Comparison of ENCODE assay signal across 8 cellular contexts in the genomic region with DNA sequence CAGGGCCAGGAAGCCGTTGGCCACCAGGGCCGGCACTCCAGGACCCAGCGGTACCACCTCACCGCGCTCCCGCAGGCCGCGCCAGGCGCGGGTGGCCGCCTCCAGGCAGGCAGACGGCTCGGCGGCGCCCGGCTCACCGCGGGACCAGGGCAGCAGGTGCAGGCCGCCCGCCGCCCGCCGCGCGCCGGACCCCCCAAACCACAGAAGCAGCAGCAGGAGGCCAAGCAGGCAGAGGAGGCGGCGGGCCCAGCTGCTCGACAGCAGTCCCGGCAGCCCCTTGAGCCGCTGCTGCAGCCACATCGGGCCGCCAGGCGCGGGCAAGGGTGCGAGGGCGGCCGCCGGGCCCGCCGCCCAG. TPM values are rescaled to one million over a fixed set of nuclear protein-coding genes. Genes with fewer than 3 reads are reported as not detected.
DNase-seq lines count a peak whose midpoint lies in the region; ATAC-seq, FAIRE-seq and TF ChIP-seq lines count a peak whose summit lies in the region.

No MANE protein-coding gene starts in this region.

- ATAC-seq in activated naive CD8-positive, alpha-beta T cell treated with anti-CD3 and anti-CD28 coated beads, Interleukin-2, amount 10 ng/mL, durations not matched to agents 7 days and 5 days (ENCODE audit: low read depth), result peak; percentile 29
- peak; percentile 34 to 47 (median 47) for ATAC-seq in natural killer cell

- H3K9ac ChIP-seq in colonic mucosa (ENCODE audit: low read depth in 2 of 2, low read length in 2 of 2), result peak overlapping the region in 1 of 2 donors; percentile 79

- no peaks in the 10 kb centered on the region for H3K27me3 Mint-ChIP-seq in activated naive CD8-positive, alpha-beta T cell treated with anti-CD3 and anti-CD28 coated beads, Interleukin-2, amount 10 ng/mL, durations not matched to agents 7 days and 5 days
- H3K27me3 Mint-ChIP-seq in activated naive CD8-positive, alpha-beta T cell treated with anti-CD3 and anti-CD28 coated beads for 36 hours, result no peaks in the 10 kb centered on the region
- H3K27me3 Mint-ChIP-seq in natural killer cell (ENCODE audit: low read depth in 2 of 2), result no peaks in the 10 kb centered on the region

- H3K27ac Mint-ChIP-seq in activated naive CD8-positive, alpha-beta T cell treated with anti-CD3 and anti-CD28 coated beads, Interleukin-2, amount 10 ng/mL, durations not matched to agents 7 days and 5 days, result no peak overlapping the region
- no peak overlapping the region for H3K27ac Mint-ChIP-seq in activated naive CD8-positive, alpha-beta T cell treated with anti-CD3 and anti-CD28 coated beads for 36 hours
- peak overlapping the region; percentile 63 to 65 for H3K27ac Mint-ChIP-seq in natural killer cell

- no peak for DNase-seq in activated naive CD8-positive, alpha-beta T cell treated with anti-CD3 and anti-CD28 coated beads, Interleukin-2, amount 10 ng/mL, durations not matched to agents 7 days and 5 days
- no peak for DNase-seq in activated naive CD8-positive, alpha-beta T cell treated with anti-CD3 and anti-CD28 coated beads for 36 hours
- peak; percentile 27 for DNase-seq in HK-2 (ENCODE audit: unreplicated experiment)
- DNase-seq in colonic mucosa, result no peak
- DNase-seq in natural killer cell, result no peak
- no peak for DNase-seq in NCI-H1436 treated with DMSO at 0.1 percent for 48 hours (lab: John Stamatoyannopoulos, UW)
- no peak for DNase-seq in iPS-NIHi7 (ENCODE audit: extremely low spot score)
- DNase-seq in GM19239 (ENCODE audit: insufficient read length, low spot score), result no peak

- no peaks in the 10 kb centered on the region for H3K27me3 ChIP-seq in colonic mucosa

- no peaks in the 10 kb centered on the region for H3K9me3 ChIP-seq in colonic mucosa

- H3K4me3 Mint-ChIP-seq in activated naive CD8-positive, alpha-beta T cell treated with anti-CD3 and anti-CD28 coated beads, Interleukin-2, amount 10 ng/mL, durations not matched to agents 7 days and 5 days, result no peak overlapping the region
- H3K4me3 Mint-ChIP-seq in activated naive CD8-positive, alpha-beta T cell treated with anti-CD3 and anti-CD28 coated beads for 36 hours, result no peak overlapping the region
- no peak overlapping the region for H3K4me3 Mint-ChIP-seq in natural killer cell

- no peak overlapping the region for H3K27ac ChIP-seq in colonic mucosa

- peaks cover 26% of the 10 kb centered on the region for H3K4me1 Mint-ChIP-seq in activated naive CD8-positive, alpha-beta T cell treated with anti-CD3 and anti-CD28 coated beads, Interleukin-2, amount 10 ng/mL, durations not matched to agents 7 days and 5 days
- peaks cover 27% of the 10 kb centered on the region for H3K4me1 Mint-ChIP-seq in activated naive CD8-positive, alpha-beta T cell treated with anti-CD3 and anti-CD28 coated beads for 36 hours
- H3K4me1 Mint-ChIP-seq in natural killer cell, result peaks cover 22 to 31% of the 10 kb centered on the region in 2 donors

- H3K9me3 Mint-ChIP-seq in activated naive CD8-positive, alpha-beta T cell treated with anti-CD3 and anti-CD28 coated beads, Interleukin-2, amount 10 ng/mL, durations not matched to agents 7 days and 5 days, result no peaks in the 10 kb centered on the region
- no peaks in the 10 kb centered on the region for H3K9me3 Mint-ChIP-seq in activated naive CD8-positive, alpha-beta T cell treated with anti-CD3 and anti-CD28 coated beads for 36 hours
- H3K9me3 Mint-ChIP-seq in natural killer cell, result no peaks in the 10 kb centered on the region

- TF ChIP-seq CTCF in colonic mucosa (IDR thresholded peaks at IDR 0.05) (no peak), natural killer cell (IDR thresholded peaks at IDR 0.05) (no peak)

- H3K36me3 Mint-ChIP-seq in activated naive CD8-positive, alpha-beta T cell treated with anti-CD3 and anti-CD28 coated beads, Interleukin-2, amount 10 ng/mL, durations not matched to agents 7 days and 5 days, result peaks cover 15% of the 10 kb centered on the region
- H3K36me3 Mint-ChIP-seq in activated naive CD8-positive, alpha-beta T cell treated with anti-CD3 and anti-CD28 coated beads for 36 hours, result peaks cover 15% of the 10 kb centered on the region
- no peaks in the 10 kb centered on the region for H3K36me3 Mint-ChIP-seq in natural killer cell

- H3K4me3 ChIP-seq in colonic mucosa, result peak overlapping the region; percentile 64

- intact Hi-C loops in colonic mucosa (cut with DNase I) (no loop called here), natural killer cell (cut with micrococcal nuclease) (loop anchor here (1.0 kb wide), 2 partner anchors 17 to 54 kb away; partner anchors contain the start of gene MFN2)

- POLR2A ChIA-PET in activated naive CD8-positive, alpha-beta T cell treated with anti-CD3 and anti-CD28 coated beads, Interleukin-2, amount 10 ng/mL, durations not matched to agents 7 days and 5 days (lab: Charles Lee), result interaction anchor here (1.0 to 2.2 kb wide), 7 partner anchors 16 to 112 kb away, joined by 3 to 115 read pairs (median 7); partner anchors contain the start of genes MFN2 and MIIP

- H3K36me3 ChIP-seq in colonic mucosa, result no peaks in the 10 kb centered on the region

- H3K4me1 ChIP-seq in colonic mucosa, result peaks cover 7% of the 10 kb centered on the region

- FAIRE-seq in GM19239 (lab: Jason Lieb, UNC), result no peak

RNA-seq across cellular contexts. Expression of gene KIAA2013, which starts 0.3 kb away (rescaled TPM):
- total RNA-seq in activated naive CD8-positive, alpha-beta T cell treated with anti-CD3 and anti-CD28 coated beads, Interleukin-2, amount 10 ng/mL, durations not matched to agents 7 days and 5 days, result 10 to 100 TPM; 36.1 to 38.3 TPM
- 10 to 100 TPM; 27.5 to 30.1 TPM for total RNA-seq in activated naive CD8-positive, alpha-beta T cell treated with anti-CD3 and anti-CD28 coated beads for 36 hours
- 100 to 1,000 TPM; 110 to 128 TPM for total RNA-seq in colonic mucosa
- total RNA-seq in natural killer cell, result 10 to 100 TPM; 32.0 to 44.8 (median 40.4) TPM

RNA-seq across cellular contexts. Expression of gene PLOD1, which starts 8.6 kb away (rescaled TPM):
- 10 to 100 TPM; 16.8 to 21.0 TPM for total RNA-seq in activated naive CD8-positive, alpha-beta T cell treated with anti-CD3 and anti-CD28 coated beads, Interleukin-2, amount 10 ng/mL, durations not matched to agents 7 days and 5 days
- 10 to 100 TPM; 21.9 to 22.5 TPM for total RNA-seq in activated naive CD8-positive, alpha-beta T cell treated with anti-CD3 and anti-CD28 coated beads for 36 hours
- total RNA-seq in colonic mucosa (10 to 100 TPM; 72.5 to 83.9 TPM), natural killer cell (10 to 100 TPM; 69.8 to 80.5 (median 80.4) TPM)

RNA-seq across cellular contexts. Expression of gene MFN2, which starts 54.3 kb away (rescaled TPM):
- 10 to 100 TPM; 51.4 TPM for total RNA-seq in activated naive CD8-positive, alpha-beta T cell treated with anti-CD3 and anti-CD28 coated beads, Interleukin-2, amount 10 ng/mL, durations not matched to agents 7 days and 5 days
- 10 to 100 TPM; 78.1 to 84.2 TPM for total RNA-seq in activated naive CD8-positive, alpha-beta T cell treated with anti-CD3 and anti-CD28 coated beads for 36 hours
- total RNA-seq in colonic mucosa (100 to 1,000 TPM; 102 to 110 TPM), natural killer cell (10 to 100 TPM; 54.7 to 65.9 (median 55.8) TPM)

Comparison
In these comparisons a context has a peak if more than half of its experiments do, and no peak if none do; other contexts are left out.
1. H3K27ac Mint-ChIP-seq: peak in natural killer cell (2 of 2); none in activated naive CD8-positive, alpha-beta T cell treated with anti-CD3 and anti-CD28 coated beads, Interleukin-2, amount 10 ng/mL, durations not matched to agents 7 days and 5 days (single experiment) and activated naive CD8-positive, alpha-beta T cell treated with anti-CD3 and anti-CD28 coated beads for 36 hours (single experiment).